ENCODE assay signal across 18 cellular contexts in the genomic region with DNA sequence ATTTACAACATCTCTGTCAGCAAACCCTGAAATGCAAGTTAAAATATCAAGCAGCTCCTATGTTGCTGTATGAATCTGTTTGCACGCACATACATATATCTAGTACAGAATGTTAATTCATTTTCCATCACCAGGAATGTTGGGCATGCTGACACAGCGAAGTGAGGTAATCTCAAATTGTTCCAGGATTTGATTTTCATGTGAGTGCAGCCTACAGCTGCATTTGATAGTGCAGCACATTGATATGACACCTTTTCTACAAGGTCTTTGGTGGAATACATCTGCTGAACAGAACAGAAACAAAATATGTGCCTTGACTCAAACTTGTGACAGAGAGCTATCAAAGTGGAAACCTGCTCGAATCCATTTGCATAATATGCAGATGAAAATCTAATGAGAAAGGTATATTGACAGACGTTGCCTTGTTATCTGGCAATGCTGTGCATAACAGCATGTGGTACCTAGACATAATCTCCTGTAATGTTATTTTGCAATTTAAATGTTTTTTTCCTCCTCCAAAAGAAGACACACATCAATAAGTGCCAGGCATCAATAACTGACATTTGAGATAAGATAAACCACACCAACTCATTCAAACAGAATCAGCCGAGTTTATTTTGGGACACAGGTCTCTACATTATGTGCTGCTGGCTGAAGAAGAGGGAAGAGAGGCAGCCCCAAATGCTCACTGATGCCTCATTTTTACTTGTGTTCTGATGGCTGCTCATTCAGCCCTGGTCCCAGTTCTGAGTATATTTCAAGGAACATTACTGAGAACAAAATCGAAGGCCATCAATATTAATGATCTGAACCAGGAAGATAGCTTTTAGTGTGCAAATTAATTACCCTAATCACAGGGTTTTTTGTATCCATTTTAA.
A peak's percentile ranks its signal among the peaks of the same experiment; 100 is the strongest.
DNase-seq lines count a peak whose midpoint lies in the region; FAIRE-seq and TF ChIP-seq lines count a peak whose summit lies in the region.
"Had no signal": no experiment of that assay in that cellular context is flagged by ENCODE, and none has a peak within 500 bp of the region (broad histone marks: within the 10 kb centered on the region; RNA-seq: fewer than 3 reads in every experiment).

No MANE protein-coding gene starts in this region.

- H3K9me3 ChIP-seq in astrocyte (ENCODE audit: insufficient read depth, low read depth, low read length) (no peaks in the 10 kb centered on the region), iPS-18a (ENCODE audit: control insufficient read depth, low read depth, low read length) (no peaks in the 10 kb centered on the region), MM.1S (replicated peaks; ENCODE audit: insufficient read depth, low read length) (no peaks in the 10 kb centered on the region)

- H2AFZ ChIP-seq in astrocyte (ENCODE audit: low read depth, low read length): no peak overlapping the region
- H2AFZ ChIP-seq in MM.1S (ENCODE audit: low read length): no peak overlapping the region

- H3K4me2 ChIP-seq in astrocyte (ENCODE audit: low read length) (no peak overlapping the region), MM.1S (ENCODE audit: low read depth, low read length) (no peak overlapping the region)

- H4K20me1 ChIP-seq in astrocyte (ENCODE audit: insufficient read depth, low read length): no peaks in the 10 kb centered on the region
- H4K20me1 ChIP-seq in MM.1S (ENCODE audit: insufficient read depth, low read length): no peaks in the 10 kb centered on the region

- H3K79me2 ChIP-seq in astrocyte (ENCODE audit: insufficient read depth, low read length) (no peaks in the 10 kb centered on the region), MM.1S (ENCODE audit: low read length) (no peaks in the 10 kb centered on the region)

- H3F3A ChIP-seq in MM.1S (ENCODE audit: insufficient read depth, low read length): no peaks in the 10 kb centered on the region

- H3K4me1 ChIP-seq in astrocyte (ENCODE audit: insufficient read depth, low read length) (no peaks in the 10 kb centered on the region), iPS-18a (ENCODE audit: control insufficient read depth, low read depth, low read length) (peaks cover 38% of the 10 kb centered on the region), MM.1S (ENCODE audit: low read length) (no peaks in the 10 kb centered on the region)

- H3K27ac Mint-ChIP-seq in astrocyte (ENCODE audit: unreplicated experiment): no peak overlapping the region

- H3K27me3 Mint-ChIP-seq in astrocyte (ENCODE audit: low read depth, unreplicated experiment): peaks cover 3% of the 10 kb centered on the region

- H3K4me3 Mint-ChIP-seq in astrocyte (ENCODE audit: unreplicated experiment): no peak overlapping the region

- H3K4me3 ChIP-seq in astrocyte (ENCODE audit: insufficient read depth, low read depth, low read length) (no peak overlapping the region), iPS-18a (ENCODE audit: low read length) (peak overlapping the region; percentile 26), MM.1S (ENCODE audit: low read length) (no peak overlapping the region)
- H3K4me3 ChIP-seq: MG63, tibial nerve had no signal

- peak; percentile 40 for DNase-seq in DMS 273 (lab: John Stamatoyannopoulos, UW; ENCODE audit: unreplicated experiment)
- no peak for DNase-seq in DMS 273 treated with DMSO at 0.1 percent for 48 hours (lab: John Stamatoyannopoulos, UW)
- peak; percentile 12 for DNase-seq in astrocyte (ENCODE audit: low read depth)
- peak; percentile 76 for DNase-seq in superior temporal gyrus (ENCODE audit: extremely low spot score)
- no peak for DNase-seq in dedifferentiated amniotic fluid mesenchymal stem cell (ENCODE audit: extremely low spot score)
- DNase-seq in MM.1S: no peak
- no peak for DNase-seq in ecto neural progenitor cell (ENCODE audit: low spot score)
- DNase-seq: activated naive CD4-positive, alpha-beta T cell treated with anti-CD3 and anti-CD28 coated beads, Interleukin-2, amount 50 U/mL, for 16 hours; activated T-cell treated with anti-CD3 and anti-CD28 coated beads for 4 hours; effector memory CD4-positive, alpha-beta T cell; IMR-90; MG63; NCI-H2029 treated with DMSO at 0.1 percent for 48 hours; NCI-H69; stimulated activated CD4-positive, alpha-beta T cell treated with anti-CD3 and anti-CD28 coated beads, Interleukin-12 subunit alpha, Interleukin-12 subunit beta, amount 100 ng/mL, for 4 hours had no signal

- H3K9ac ChIP-seq in astrocyte (ENCODE audit: low read length) (no peak overlapping the region), iPS-18a (ENCODE audit: low read length) (peak overlapping the region; percentile 20), MM.1S (ENCODE audit: low read length) (no peak overlapping the region)

- no peaks in the 10 kb centered on the region for H3K27me3 ChIP-seq in astrocyte (ENCODE audit: insufficient read depth, low read length)
- H3K27me3 ChIP-seq in iPS-18a (ENCODE audit: control insufficient read depth, insufficient read depth, low read length): no peaks in the 10 kb centered on the region
- no peaks in the 10 kb centered on the region for H3K27me3 ChIP-seq in MM.1S (replicated peaks; ENCODE audit: insufficient read depth, low read length)
- H3K27me3 ChIP-seq: MG63, tibial nerve had no signal

- H3K9me2 ChIP-seq in MM.1S (replicated peaks; ENCODE audit: insufficient read depth, low read length): no peaks in the 10 kb centered on the region

- H3K4me1 Mint-ChIP-seq in astrocyte (ENCODE audit: low read depth, unreplicated experiment): peaks cover 11% of the 10 kb centered on the region

- FAIRE-seq in astrocyte (lab: Jason Lieb, UNC): no peak

- no peaks in the 10 kb centered on the region for H3K36me3 ChIP-seq in astrocyte (ENCODE audit: insufficient read depth, low read length)
- no peaks in the 10 kb centered on the region for H3K36me3 ChIP-seq in iPS-18a (ENCODE audit: control insufficient read depth, low read depth, low read length)
- H3K36me3 ChIP-seq in MM.1S (replicated peaks; ENCODE audit: insufficient read depth, low read length): no peaks in the 10 kb centered on the region
- H3K36me3 ChIP-seq: MG63, tibial nerve had no signal

- no peaks in the 10 kb centered on the region for H3K36me3 Mint-ChIP-seq in astrocyte (ENCODE audit: low read depth, unreplicated experiment)

- no peak overlapping the region for H3K27ac ChIP-seq in astrocyte (ENCODE audit: low read depth, low read length)
- H3K27ac ChIP-seq in iPS-18a (ENCODE audit: low read length): no peak overlapping the region
- H3K27ac ChIP-seq in MM.1S (ENCODE audit: low read length): no peak overlapping the region
- H3K27ac ChIP-seq: 22Rv1, tibial nerve had no signal

- peaks cover 12% of the 10 kb centered on the region for H3K9me3 Mint-ChIP-seq in astrocyte (ENCODE audit: unreplicated experiment)

- TF ChIP-seq CTCF in astrocyte (IDR thresholded peaks at IDR 0.05; ENCODE audit: insufficient read depth, low read depth, low read length) (no peak), MM.1S (IDR thresholded peaks at IDR 0.05; ENCODE audit: low read length) (no peak)

Comparison
In these comparisons a context has a peak if more than half of its experiments do, and no peak if none do; other contexts are left out.
1. DNase-seq: peak in DMS 273 (single experiment), astrocyte (single experiment) and superior temporal gyrus (single experiment); none in DMS 273 treated with DMSO at 0.1 percent for 48 hours (single experiment), dedifferentiated amniotic fluid mesenchymal stem cell (single experiment), MM.1S (single experiment) and ecto neural progenitor cell (single experiment).